In genomic region chr1:161872506-161872905, GRCh38 we compare ENCODE assay signal across 1 cellular context.
A peak's percentile ranks its signal among the peaks of the same experiment; 100 is the strongest.
TF ChIP-seq lines count a peak whose summit lies in the region.

No MANE protein-coding gene starts in this region.

TF ChIP-seq in HEK293, 187 proteins besides CTCF, POLR2A, EP300 and RAD21 (continued from another document and continues in another):
- no peak for TF ChIP-seq ZNF148 (tag by site-specific recombination; IDR thresholded peaks at IDR 0.05; ENCODE audit: borderline replicate concordance)
- no peak for TF ChIP-seq ZNF423 (tag by site-specific recombination; IDR thresholded peaks at IDR 0.05)
- no peak for TF ChIP-seq ZNF223 (tag by site-specific recombination; IDR thresholded peaks at IDR 0.05)
- TF ChIP-seq ZNF76 (tag by site-specific recombination; IDR thresholded peaks at IDR 0.05; ENCODE audit: borderline replicate concordance, low read depth): no peak
- no peak for TF ChIP-seq ZNF274 (IDR thresholded peaks at IDR 0.05; ENCODE audit: low read length)
- no peak for TF ChIP-seq ZNF274 (tag by site-specific recombination; IDR thresholded peaks at IDR 0.05; ENCODE audit: borderline replicate concordance)
- TF ChIP-seq ZNF549 (tag by site-specific recombination; IDR thresholded peaks at IDR 0.05): no peak
- peak; percentile 96 for TF ChIP-seq OVOL3 (tag by site-specific recombination; IDR thresholded peaks at IDR 0.05)
- TF ChIP-seq ZNF785 (tag by site-specific recombination; IDR thresholded peaks at IDR 0.05): no peak
- TF ChIP-seq AEBP2 (tag by site-specific recombination; IDR thresholded peaks at IDR 0.05; ENCODE audit: borderline replicate concordance): no peak
- peak; percentile 65; the same call in 1 of the 2 replicates for TF ChIP-seq BCL11B (tag by site-specific recombination; IDR thresholded peaks at IDR 0.05; ENCODE audit: low read depth)
- TF ChIP-seq REST (tag by site-specific recombination; IDR thresholded peaks at IDR 0.05): no peak
- no peak for TF ChIP-seq PBX3 (CRISPR knock-in tag; IDR thresholded peaks at IDR 0.05)
- TF ChIP-seq ZNF239 (tag by site-specific recombination; IDR thresholded peaks at IDR 0.05): no peak
- no peak for TF ChIP-seq TRIM28 (IDR thresholded peaks at IDR 0.05; ENCODE audit: borderline replicate concordance, low read length)
- TF ChIP-seq EGR2 (tag by site-specific recombination; IDR thresholded peaks at IDR 0.05; ENCODE audit: low read depth): no peak
- no peak for TF ChIP-seq KLF17 (tag by site-specific recombination; IDR thresholded peaks at IDR 0.05)
- TF ChIP-seq ZNF777 (tag by site-specific recombination; IDR thresholded peaks at IDR 0.05; ENCODE audit: borderline replicate concordance): no peak
- no peak for TF ChIP-seq ZSCAN23 (tag by site-specific recombination; IDR thresholded peaks at IDR 0.05)
- TF ChIP-seq ZNF146 (tag by site-specific recombination; IDR thresholded peaks at IDR 0.05): no peak
- TF ChIP-seq ZNF404 (tag by site-specific recombination; IDR thresholded peaks at IDR 0.05): no peak
- TF ChIP-seq ZBTB20 (tag by site-specific recombination; IDR thresholded peaks at IDR 0.05): no peak
- no peak for TF ChIP-seq PRDM2 (tag by site-specific recombination; IDR thresholded peaks at IDR 0.05; ENCODE audit: borderline replicate concordance)
- TF ChIP-seq PRDM6 (tag by site-specific recombination; IDR thresholded peaks at IDR 0.05): peak; percentile 98
- TF ChIP-seq ZNF560 (tag by site-specific recombination; IDR thresholded peaks at IDR 0.05; ENCODE audit: borderline replicate concordance): no peak
- TF ChIP-seq ZNF654 (tag by site-specific recombination; IDR thresholded peaks at IDR 0.05; ENCODE audit: low read depth): no peak
- peak; percentile 78 for TF ChIP-seq ZBTB17 (tag by site-specific recombination; IDR thresholded peaks at IDR 0.05)
- no peak for TF ChIP-seq MEIS1 (CRISPR knock-in tag; IDR thresholded peaks at IDR 0.05; ENCODE audit: borderline replicate concordance)
- TF ChIP-seq ZNF660 (tag by site-specific recombination; IDR thresholded peaks at IDR 0.05): no peak
- no peak for TF ChIP-seq SALL2 (tag by site-specific recombination; IDR thresholded peaks at IDR 0.05; ENCODE audit: borderline replicate concordance)
- peak; percentile 71 for TF ChIP-seq ZNF610 (tag by site-specific recombination; IDR thresholded peaks at IDR 0.05; ENCODE audit: borderline replicate concordance)
- peak; percentile 53; the same call in 1 of the 2 replicates for TF ChIP-seq IKZF3 (tag by site-specific recombination; IDR thresholded peaks at IDR 0.05)
- TF ChIP-seq ZNF24 (tag by site-specific recombination; IDR thresholded peaks at IDR 0.05): no peak
- no peak for TF ChIP-seq ZNF138 (tag by site-specific recombination; IDR thresholded peaks at IDR 0.05; ENCODE audit: borderline replicate concordance)
- no peak for TF ChIP-seq ZNF221 (tag by site-specific recombination; IDR thresholded peaks at IDR 0.05; ENCODE audit: borderline replicate concordance)
- no peak for TF ChIP-seq ZNF155 (tag by site-specific recombination; IDR thresholded peaks at IDR 0.05)
- TF ChIP-seq ZNF362 (tag by site-specific recombination; IDR thresholded peaks at IDR 0.05): no peak
- TF ChIP-seq FEZF1 (tag by site-specific recombination; IDR thresholded peaks at IDR 0.05): peak; percentile 84
- TF ChIP-seq ZFP41 (tag by site-specific recombination; IDR thresholded peaks at IDR 0.05; ENCODE audit: borderline replicate concordance): no peak
- no peak for TF ChIP-seq ZNF280C (tag by site-specific recombination; IDR thresholded peaks at IDR 0.05)
